Comparison of ENCODE assay signal across 8 cellular contexts in the genomic region with DNA sequence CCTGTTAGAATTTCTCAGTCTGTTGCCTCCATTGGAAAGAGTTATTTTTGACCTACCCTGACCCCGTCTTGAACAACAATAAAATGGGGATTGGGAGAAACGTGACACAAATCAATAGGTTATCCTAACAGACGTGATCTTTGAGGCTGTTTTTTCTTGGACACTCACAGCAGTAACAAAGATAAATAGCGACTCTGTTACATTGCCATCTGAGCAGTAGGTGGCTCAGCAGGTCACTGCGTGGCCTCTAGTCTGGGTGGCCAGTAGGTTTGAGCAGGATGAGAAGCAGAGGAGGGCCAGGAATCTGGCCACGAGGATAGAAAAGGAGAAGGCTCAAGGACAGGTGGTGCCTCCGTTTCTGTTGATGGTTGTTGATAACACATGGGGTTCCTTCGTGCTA.
"Had no signal": no experiment of that assay in that cellular context is flagged by ENCODE, and none has a peak within 500 bp of the region (broad histone marks: within the 10 kb centered on the region; RNA-seq: fewer than 3 reads in every experiment).

No MANE protein-coding gene starts in this region.

- H3K4me2 ChIP-seq: GM23338, KMS-11 had no signal

- FAIRE-seq: H1, H54 had no signal

- ATAC-seq: GM23338 had no signal

- H2AFZ ChIP-seq: GM23338 had no signal

- H3K9ac ChIP-seq: KMS-11 had no signal

- H3K27ac ChIP-seq: HL-60, KMS-11 had no signal

- H3K4me3 ChIP-seq: GM23338 had no signal

- DNase-seq: H9, HCEC 1CT, KBM-7 had no signal
